In the genomic region with DNA sequence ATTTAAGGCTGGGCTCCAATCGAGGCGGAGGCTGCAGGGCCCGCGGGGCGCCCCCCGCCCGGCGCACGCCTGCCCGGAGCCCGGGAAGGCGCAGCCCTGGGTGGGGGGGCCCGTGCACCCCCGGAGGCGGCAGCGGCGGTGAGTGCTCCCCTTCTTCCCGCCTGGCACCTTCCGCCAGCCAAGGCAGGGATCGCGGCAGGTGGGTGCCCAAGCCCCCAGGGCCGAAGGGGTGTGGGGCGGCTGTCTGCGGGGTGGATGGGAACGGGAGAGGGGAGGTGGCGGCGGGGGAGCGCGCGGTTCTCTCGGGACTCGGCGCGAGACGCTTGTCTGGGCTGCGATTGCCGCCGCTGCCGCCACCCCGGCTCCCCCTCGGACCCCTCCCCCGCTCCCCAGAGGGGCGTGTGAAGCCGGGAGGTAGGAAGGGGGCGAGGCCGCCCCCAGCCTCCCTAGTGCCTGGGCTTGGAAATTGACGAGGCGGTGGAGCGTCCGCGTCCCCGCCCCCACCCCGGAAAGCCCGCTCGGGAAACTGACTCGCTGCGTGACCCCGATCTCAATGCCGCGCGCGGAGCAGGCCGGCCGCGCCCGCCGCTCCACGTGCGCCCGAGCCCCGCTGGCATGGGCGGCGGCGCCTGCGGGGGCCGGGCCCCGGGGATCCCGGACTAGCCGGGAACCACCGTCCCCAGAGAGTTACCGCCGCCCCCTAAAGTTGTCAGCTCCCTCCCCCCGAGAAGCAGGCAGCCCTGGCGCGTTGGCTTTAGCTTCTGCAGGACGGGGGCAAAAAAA, we compare ENCODE assay signal across 8 cellular contexts.
DNase-seq lines count a peak whose midpoint lies in the region; ATAC-seq, FAIRE-seq and TF ChIP-seq lines count a peak whose summit lies in the region.

No MANE protein-coding gene starts in this region.

- H3K23ac ChIP-seq in H1 (ENCODE audit: insufficient read length), result no peak overlapping the region

- H3K4me3 ChIP-seq in SK-N-MC, result peak overlapping the region; percentile 83
- H3K4me3 ChIP-seq in H1 (ENCODE audit: extremely low read depth in 1 of 4, insufficient read depth in 2 of 4, low read depth in 3 of 4, low read length in 4 of 4), result peak overlapping the region; percentile 73 to 98 (median 83)
- peak overlapping the region; percentile 46 for H3K4me3 ChIP-seq in mucosa of stomach (ENCODE audit: low read length)

- H4K5ac ChIP-seq in H1 (ENCODE audit: insufficient read length, low read depth, low read length), result peak overlapping the region; percentile 47

- H2BK12ac ChIP-seq in H1 (ENCODE audit: low read depth, low read length), result no peak overlapping the region

- H3K79me1 ChIP-seq in H1 (ENCODE audit: low read depth, low read length), result peaks cover 7% of the 10 kb centered on the region

- no peaks in the 10 kb centered on the region for H3K36me3 ChIP-seq in SK-N-MC (ENCODE audit: insufficient read depth, low read length)
- no peaks in the 10 kb centered on the region for H3K36me3 ChIP-seq in H1 (ENCODE audit: control insufficient read depth in 2 of 4, insufficient read depth in 4 of 4, low read length in 3 of 4)
- no peaks in the 10 kb centered on the region for H3K36me3 ChIP-seq in mucosa of stomach (ENCODE audit: control insufficient read depth, insufficient read depth, low read length)

- no peak for FAIRE-seq in H1 (lab: Jason Lieb, UNC)

- no peak for TF ChIP-seq POLR2A in H1 (IDR thresholded peaks at IDR 0.05; ENCODE audit: control extremely low read depth in 1 of 2, low read depth in 2 of 2, low read length in 2 of 2)

- intact Hi-C loops in Right ventricle myocardium inferior (cut with DNase I) (loop anchor here (2.0 kb wide), 2 partner anchors 116 to 186 kb away; no protein-coding TSS in a partner anchor), cardiac septum (cut with DNase I) (loop anchor here (5.0 to 10.0 kb wide), 3 partner anchors 102 to 200 kb away; no protein-coding TSS in a partner anchor)

- H2AK5ac ChIP-seq in H1 (ENCODE audit: low read depth, low read length), result no peak overlapping the region

- WGBS in H1 (ENCODE audit: extremely low coverage in 1 of 2, insufficient coverage in 1 of 2, insufficient read length in 1 of 2, insufficient replicate concordance in 2 of 2, low coverage in 1 of 2, low lambda C conversion rate in 2 of 2, missing lambda C conversion rate in 1 of 2), 2 experiments, result 3% methylated on average over 33 of the region's 86 CpGs; no CpG with 5 or more reads in 1 of the 2 experiments

- no peak overlapping the region for H4K8ac ChIP-seq in H1 (ENCODE audit: extremely low read depth, insufficient read depth, low read length)

- POLR2A ChIA-PET in H1 (lab: Charles Lee; ENCODE audit: partially characterized antibody), result interaction anchor here (1.1 to 1.7 kb wide), 4 partner anchors 17 to 200 kb away, joined by 3 to 6 read pairs (median 4); no protein-coding TSS in a partner anchor

- ATAC-seq in Right ventricle myocardium inferior (peak; percentile 14), HG02884 (IDR thresholded peaks at IDR 0.05; ENCODE audit: unreplicated experiment) (peak; percentile 28)

- H4K91ac ChIP-seq in H1 (replicated peaks; ENCODE audit: insufficient read length, low read length), result no peak overlapping the region

- peak overlapping the region; percentile 60 for H3K18ac ChIP-seq in H1 (ENCODE audit: extremely low read depth, low read length)

- no peak overlapping the region for H2BK120ac ChIP-seq in H1 (replicated peaks; ENCODE audit: low read depth, low read length)

- peaks cover 0 to 5% (median 0%) of the 10 kb centered on the region in 4 experiments; a peak in 2 of 7 replicates for H3K27me3 ChIP-seq in H1 (replicated peaks in 1 of 4; ENCODE audit: control insufficient read depth in 3 of 4, extremely low read depth in 1 of 4, insufficient read depth in 3 of 4, low read length in 3 of 4)
- no peaks in the 10 kb centered on the region for H3K27me3 ChIP-seq in mucosa of stomach (ENCODE audit: control insufficient read depth, insufficient read depth, low read length)

- H3K4me2 ChIP-seq in H1 (ENCODE audit: insufficient read depth in 1 of 2, low read depth in 2 of 2, low read length in 2 of 2), result peak overlapping the region; percentile 96 to 98

- TF ChIP-seq CTCF in H1 (IDR thresholded peaks at IDR 0.05; ENCODE audit: control extremely low read depth in 1 of 3, insufficient read depth in 1 of 3, low read depth in 1 of 3, low read length in 3 of 3), result no peak

- no peak for TF ChIP-seq EP300 in H1 (IDR thresholded peaks at IDR 0.05; ENCODE audit: borderline replicate concordance in 1 of 2, low read depth in 2 of 2, low read length in 2 of 2)

- CTCF ChIA-PET in H1 (lab: Charles Lee; ENCODE audit: partially characterized antibody), result interaction anchor here (0.7 to 1.4 kb wide), 5 partner anchors 12 to 187 kb away, joined by 3 to 5 read pairs (median 4); no protein-coding TSS in a partner anchor

- H3K27ac ChIP-seq in SK-N-MC (no peak overlapping the region), H1 (ENCODE audit: low read depth, low read length) (no peak overlapping the region)

- H3K23me2 ChIP-seq in H1 (ENCODE audit: low read depth, low read length), result peaks cover 14% of the 10 kb centered on the region

- no peak overlapping the region; the same call in 1 of the 2 replicates for H2BK5ac ChIP-seq in H1 (ENCODE audit: low read depth, low read length)

- peak overlapping the region; percentile 20 for H3K56ac ChIP-seq in H1 (replicated peaks; ENCODE audit: insufficient read length, low read depth, low read length)

- peaks cover 3 to 45% of the 10 kb centered on the region in 2 experiments; a peak in 3 of 4 replicates for H3K79me2 ChIP-seq in H1 (ENCODE audit: control insufficient read depth in 1 of 2, insufficient read depth in 2 of 2, low read length in 2 of 2)

- H3K9ac ChIP-seq in SK-N-MC (ENCODE audit: insufficient read length) (peak overlapping the region; percentile 53), H1 (replicated peaks in 1 of 4; ENCODE audit: extremely low read depth in 1 of 4, low read depth in 3 of 4, low read length in 3 of 4) (peak overlapping the region in 3 of 4 experiments; percentile 13 to 60 (median 40); a peak in 3 of 7 replicates), mucosa of stomach (ENCODE audit: low read length) (peak overlapping the region; percentile 50)

- H3K14ac ChIP-seq in H1 (ENCODE audit: insufficient read length), result no peak overlapping the region

- no peak overlapping the region for H3K4ac ChIP-seq in H1 (replicated peaks; ENCODE audit: insufficient read length, low read depth, low read length)

- H3K4me1 ChIP-seq in H1 (replicated peaks in 1 of 4; ENCODE audit: control insufficient read depth in 3 of 4, insufficient read depth in 4 of 4, low read length in 3 of 4) (peaks cover 8 to 29% (median 19%) of the 10 kb centered on the region in 4 experiments), mucosa of stomach (ENCODE audit: control insufficient read depth, insufficient read depth, low read length) (peaks cover 8% of the 10 kb centered on the region)

- no peak overlapping the region for H2BK20ac ChIP-seq in H1 (ENCODE audit: low read length)

- no peaks in the 10 kb centered on the region for H4K20me1 ChIP-seq in H1 (replicated peaks in 1 of 2; ENCODE audit: control insufficient read depth in 1 of 2, insufficient read depth in 2 of 2, low read length in 2 of 2)

- DNase-seq in Right ventricle myocardium inferior (ENCODE audit: missing footprints) (no peak), cardiac septum (ENCODE audit: low spot score) (no peak), SK-N-MC (ENCODE audit: low read depth, low spot score) (no peak), H1 (ENCODE audit: low read depth in 1 of 2, low spot score in 2 of 2) (no peak), NOMO-1 treated with dmso at 0.1 percent for 144 hours (lab: John Stamatoyannopoulos, UW; ENCODE audit: unreplicated experiment) (no peak), activated gamma-delta T cell treated with Interleukin-2 at 50 U/mL for 16 hours (no peak)

- H3K9me3 ChIP-seq in SK-N-MC (ENCODE audit: low read depth, low read length) (no peaks in the 10 kb centered on the region), H1 (ENCODE audit: insufficient read depth in 2 of 2, low read depth in 1 of 2, low read length in 1 of 2) (no peaks in the 10 kb centered on the region), mucosa of stomach (ENCODE audit: control insufficient read depth, low read length) (no peaks in the 10 kb centered on the region)

- no peak for TF ChIP-seq RAD21 in H1 (IDR thresholded peaks at IDR 0.05 in 1 of 2, conservative IDR thresholded peaks at IDR 0.05 in 1 of 2; ENCODE audit: low read depth in 2 of 2, low read length in 2 of 2)

- no peak overlapping the region for H2AFZ ChIP-seq in H1 (ENCODE audit: low read length)

- H2BK15ac ChIP-seq in H1 (ENCODE audit: low read length), result no peak overlapping the region

TF ChIP-seq in H1, 55 proteins besides CTCF, POLR2A, EP300 and RAD21:
- TF ChIP-seq ASH2L (IDR thresholded peaks at IDR 0.05; ENCODE audit: low read length) (peak; percentile 65), RFX5 (IDR thresholded peaks at IDR 0.05; ENCODE audit: borderline replicate concordance, low read depth, low read length) (no peak), HDAC6 (IDR thresholded peaks at IDR 0.05; ENCODE audit: low read depth, low read length) (no peak), KDM4A (IDR thresholded peaks at IDR 0.05; ENCODE audit: low read depth, low read length, severe bottlenecking) (peak; percentile 89), RBBP5 (IDR thresholded peaks at IDR 0.05; ENCODE audit: borderline replicate concordance, low read depth, low read length) (0 out of 2 replicates have a peak, but pooled peaks have one; percentile 39), SIRT6 (IDR thresholded peaks at IDR 0.05; ENCODE audit: low read length) (no peak), YY1 (IDR thresholded peaks at IDR 0.05; ENCODE audit: low read depth, low read length) (no peak), HDAC2 (IDR thresholded peaks at IDR 0.05; ENCODE audit: borderline replicate concordance in 1 of 2, low read depth in 2 of 2, low read length in 2 of 2) (peak in 1 of 2 experiments; percentile 72; a peak in 2 of 4 replicates), CTBP2 (IDR thresholded peaks at IDR 0.05; ENCODE audit: borderline replicate concordance, insufficient read depth, insufficient read length, low read length) (peak; percentile 9)
- TF ChIP-seq, protein P1, sequence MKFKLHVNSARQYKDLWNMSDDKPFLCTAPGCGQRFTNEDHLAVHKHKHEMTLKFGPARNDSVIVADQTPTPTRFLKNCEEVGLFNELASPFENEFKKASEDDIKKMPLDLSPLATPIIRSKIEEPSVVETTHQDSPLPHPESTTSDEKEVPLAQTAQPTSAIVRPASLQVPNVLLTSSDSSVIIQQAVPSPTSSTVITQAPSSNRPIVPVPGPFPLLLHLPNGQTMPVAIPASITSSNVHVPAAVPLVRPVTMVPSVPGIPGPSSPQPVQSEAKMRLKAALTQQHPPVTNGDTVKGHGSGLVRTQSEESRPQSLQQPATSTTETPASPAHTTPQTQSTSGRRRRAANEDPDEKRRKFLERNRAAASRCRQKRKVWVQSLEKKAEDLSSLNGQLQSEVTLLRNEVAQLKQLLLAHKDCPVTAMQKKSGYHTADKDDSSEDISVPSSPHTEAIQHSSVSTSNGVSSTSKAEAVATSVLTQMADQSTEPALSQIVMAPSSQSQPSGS (IDR thresholded peaks at IDR 0.05; ENCODE audit: low read length), result no peak
